ENCODE assay signal across 21 cellular contexts in genomic region chr3:155670320-155670719, GRCh38.
DNase-seq lines count a peak whose midpoint lies in the region; ATAC-seq and TF ChIP-seq lines count a peak whose summit lies in the region.
"Had no signal": no experiment of that assay in that cellular context is flagged by ENCODE, and none has a peak within 500 bp of the region (broad histone marks: within the 10 kb centered on the region; RNA-seq: fewer than 3 reads in every experiment).

No MANE protein-coding gene starts in this region.

- H4K5ac ChIP-seq in mesendoderm (ENCODE audit: low read length) = no peak overlapping the region

- H2BK120ac ChIP-seq in mesendoderm (ENCODE audit: low read depth, low read length) = no peak overlapping the region

- H4K8ac ChIP-seq in mesendoderm (ENCODE audit: low read depth, low read length) = peak overlapping the region; percentile 39

- H3K4me2 ChIP-seq in mesendoderm (ENCODE audit: low read length) (no peak overlapping the region), parathyroid adenoma (ENCODE audit: low read length) (no peak overlapping the region)
- H3K4me2 ChIP-seq: BLaER1 treated with 17β-estradiol and CSF1 and Interleukin-3, amounts not matched to agents 10 nM and 100 nM; GM23338 had no signal

- H3K27ac ChIP-seq in mesendoderm (ENCODE audit: low read depth, low read length) (no peak overlapping the region), parathyroid adenoma (no peak overlapping the region)
- H3K27ac ChIP-seq: 22Rv1; BLaER1 treated with 17β-estradiol and CSF1 and Interleukin-3, amounts not matched to agents 10 nM and 100 nM had no signal

- no CpG with 5 or more reads among the region's 2 CpGs for WGBS in mesendoderm (ENCODE audit: extremely low coverage, insufficient coverage, low lambda C conversion rate)

- H3K4me1 ChIP-seq in mesendoderm (ENCODE audit: control insufficient read depth, low read depth, low read length) (no peaks in the 10 kb centered on the region), parathyroid adenoma (peaks cover 7% of the 10 kb centered on the region)
- H3K4me1 ChIP-seq: BE2C; BLaER1 treated with 17β-estradiol and CSF1 and Interleukin-3, amounts not matched to agents 10 nM and 100 nM had no signal

- no peak for ATAC-seq in HG02571 (IDR thresholded peaks at IDR 0.05; ENCODE audit: unreplicated experiment)
- ATAC-seq: GM23338, HCT116 had no signal

- H3K27me3 ChIP-seq in mesendoderm (ENCODE audit: insufficient read depth, low read length, poor library complexity) = no peaks in the 10 kb centered on the region
- H3K27me3 ChIP-seq in parathyroid adenoma (ENCODE audit: control insufficient read depth, insufficient read depth, low read length) = no peaks in the 10 kb centered on the region
- H3K27me3 ChIP-seq: BLaER1 treated with 17β-estradiol and CSF1 and Interleukin-3, amounts not matched to agents 10 nM and 100 nM had no signal

- no peak overlapping the region for H3K4ac ChIP-seq in mesendoderm (ENCODE audit: low read depth, low read length)

- H2AK5ac ChIP-seq in mesendoderm (ENCODE audit: low read length) = no peak overlapping the region

- H3K79me2 ChIP-seq in mesendoderm (ENCODE audit: control insufficient read depth, insufficient read depth, low read length) (no peaks in the 10 kb centered on the region), parathyroid adenoma (no peaks in the 10 kb centered on the region)

- H3K36me3 ChIP-seq in mesendoderm (ENCODE audit: control insufficient read depth, insufficient read depth, low read length) (no peaks in the 10 kb centered on the region), parathyroid adenoma (ENCODE audit: control insufficient read depth, insufficient read depth, low read length) (no peaks in the 10 kb centered on the region)
- H3K36me3 ChIP-seq: BE2C; BLaER1 treated with 17β-estradiol and CSF1 and Interleukin-3, amounts not matched to agents 10 nM and 100 nM had no signal

- no peak for TF ChIP-seq CTCF in parathyroid adenoma (IDR thresholded peaks at IDR 0.05)

- H2BK5ac ChIP-seq in mesendoderm (ENCODE audit: low read length) = no peak overlapping the region

- no peaks in the 10 kb centered on the region for H3K79me1 ChIP-seq in mesendoderm (ENCODE audit: low read length)

- H3K9me3 ChIP-seq in parathyroid adenoma (ENCODE audit: control insufficient read depth, low read length) = no peaks in the 10 kb centered on the region
- H3K9me3 ChIP-seq: BE2C; BLaER1 treated with 17β-estradiol and CSF1 and Interleukin-3, amounts not matched to agents 10 nM and 100 nM had no signal

- H3K9ac ChIP-seq in mesendoderm (ENCODE audit: low read length) (no peak overlapping the region), parathyroid adenoma (no peak overlapping the region)
- H3K9ac ChIP-seq: BLaER1 treated with 17β-estradiol and CSF1 and Interleukin-3, amounts not matched to agents 10 nM and 100 nM had no signal

- peak; percentile 16 for DNase-seq in NCI-H2227 treated with DMSO at 0.1 percent for 48 hours (lab: John Stamatoyannopoulos, UW)
- DNase-seq in NCI-H2227 (lab: John Stamatoyannopoulos, UW; ENCODE audit: unreplicated experiment) = no peak
- DNase-seq in NCI-H146 (lab: John Stamatoyannopoulos, UW) = peak; percentile 67
- no peak for DNase-seq in mesendoderm
- DNase-seq in SW480 (ENCODE audit: low spot score) = no peak
- DNase-seq in superior temporal gyrus (ENCODE audit: extremely low spot score) = no peak
- DNase-seq: ACHN; AML-193; BE2C; CD4-positive, alpha-beta T cell; CD8-positive, alpha-beta memory T cell; DMS53; DMS79 treated with DMSO at 0.1 percent for 48 hours; GF-D8; H9 had no signal

- peak overlapping the region; percentile 4 for H2AFZ ChIP-seq in parathyroid adenoma
- H2AFZ ChIP-seq: GM23338 had no signal

- no peak overlapping the region for H3K4me3 ChIP-seq in mesendoderm (ENCODE audit: low read length)
- H3K4me3 ChIP-seq in parathyroid adenoma (ENCODE audit: low read depth, low read length) = no peak overlapping the region
- H3K4me3 ChIP-seq: BLaER1 treated with 17β-estradiol and CSF1 and Interleukin-3, amounts not matched to agents 10 nM and 100 nM; GM23338 had no signal

- H3K18ac ChIP-seq in mesendoderm (ENCODE audit: low read length) = no peak overlapping the region

- no peak overlapping the region for H3K23ac ChIP-seq in mesendoderm (ENCODE audit: low read length)

- H2BK15ac ChIP-seq in mesendoderm (replicated peaks; ENCODE audit: low read depth) = no peak overlapping the region

- H3K56ac ChIP-seq in mesendoderm (ENCODE audit: low read length) = no peak overlapping the region

Comparison
In these comparisons a context has a peak if more than half of its experiments do, and no peak if none do; other contexts are left out.
1. DNase-seq: peak in NCI-H2227 treated with DMSO at 0.1 percent for 48 hours (single experiment) and NCI-H146 (single experiment); none in NCI-H2227 (single experiment), mesendoderm (single experiment), SW480 (single experiment) and superior temporal gyrus (single experiment).